18 cellular contexts compared by ENCODE assay signal in the genomic region with DNA sequence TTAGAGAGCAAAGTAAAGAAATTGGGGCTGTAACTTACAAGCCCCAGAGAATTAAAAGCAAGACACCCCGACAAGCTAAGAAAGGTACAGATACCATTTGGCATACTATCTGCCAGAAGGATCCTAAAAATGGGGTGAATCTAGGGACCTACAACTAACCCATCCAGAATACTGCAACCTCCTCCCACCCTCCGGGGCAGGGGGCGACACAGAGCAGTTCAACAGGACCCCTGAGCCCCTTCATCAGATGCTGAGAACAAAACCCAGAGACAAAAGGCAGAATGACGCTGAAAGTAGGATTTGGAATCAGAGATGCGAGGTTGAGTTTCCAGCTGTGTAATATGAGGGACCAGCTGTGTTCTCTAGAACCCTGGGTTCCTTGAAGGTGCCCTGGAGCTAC.
A peak's percentile ranks its signal among the peaks of the same experiment; 100 is the strongest.
DNase-seq lines count a peak whose midpoint lies in the region; ATAC-seq and TF ChIP-seq lines count a peak whose summit lies in the region.
"Had no signal": no experiment of that assay in that cellular context is flagged by ENCODE, and none has a peak within 500 bp of the region (broad histone marks: within the 10 kb centered on the region; RNA-seq: fewer than 3 reads in every experiment).

No MANE protein-coding gene starts in this region.

- no peaks in the 10 kb centered on the region for H3K79me2 ChIP-seq in SK-N-SH (ENCODE audit: insufficient read depth)

- CTCF ChIA-PET in SK-N-SH (lab: Yijun Ruan, JAX) = interaction anchor here (1.1 to 5.9 kb wide), 3 partner anchors 18 to 72 kb away, joined by 3 to 30 read pairs (median 6); partner anchors contain the start of gene EPB41L4B

- POLR2A ChIA-PET in SK-N-SH (lab: Yijun Ruan, JAX) = no interaction called here

- TF ChIP-seq EP300 in SK-N-SH (IDR thresholded peaks at IDR 0.05; ENCODE audit: borderline replicate concordance in 1 of 2, low read depth in 1 of 2, low read length in 1 of 2) = no peak
- TF ChIP-seq EP300 in transverse colon (IDR thresholded peaks at IDR 0.05; ENCODE audit: low read depth) = no peak

- no peak for TF ChIP-seq RAD21 in SK-N-SH (IDR thresholded peaks at IDR 0.05; ENCODE audit: low read length)

- H3F3A ChIP-seq in SK-N-SH (replicated peaks; ENCODE audit: insufficient read depth) = no peaks in the 10 kb centered on the region

- H3K36me3 ChIP-seq in SK-N-SH (replicated peaks in 1 of 2; ENCODE audit: control insufficient read depth in 1 of 2, insufficient read depth in 2 of 2, low read length in 1 of 2) (no peaks in the 10 kb centered on the region), transverse colon (peaks cover 0 to 4% (median 0%) of the 10 kb centered on the region in 4 donors)
- H3K36me3 ChIP-seq: neutrophil had no signal

- no peak for TF ChIP-seq CTCF in SK-N-SH (IDR thresholded peaks at IDR 0.05)
- TF ChIP-seq CTCF in VCaP (conservative IDR thresholded peaks at IDR 0.05) = no peak
- no peak for TF ChIP-seq CTCF in transverse colon (IDR thresholded peaks at IDR 0.05)

- H3K4me2 ChIP-seq in SK-N-SH = no peak overlapping the region

- no peak for ATAC-seq in SK-N-SH treated with all-trans-retinoic acid at 6 μM for 48 hours
- no peak for ATAC-seq in GM19035 (IDR thresholded peaks at IDR 0.05; ENCODE audit: unreplicated experiment)
- ATAC-seq: CD8-positive, alpha-beta T cell; esophagus mucosa; right cardiac atrium; stimulated activated naive CD8-positive, alpha-beta T cell treated with anti-CD3 and anti-CD28 coated beads, Interleukin-15, amount 100 ng/mL, for 72 hours had no signal

- H3K9me3 ChIP-seq in SK-N-SH (no peaks in the 10 kb centered on the region), transverse colon (no peaks in the 10 kb centered on the region)
- H3K9me3 ChIP-seq: neutrophil, Peyer's patch had no signal

- no peak for TF ChIP-seq POLR2A in transverse colon (IDR thresholded peaks at IDR 0.05)

- H2AFZ ChIP-seq in SK-N-SH (ENCODE audit: low read depth) = no peak overlapping the region

- no peaks in the 10 kb centered on the region for H4K20me1 ChIP-seq in SK-N-SH (ENCODE audit: insufficient read depth)

- H3K4me1 ChIP-seq in SK-N-SH (ENCODE audit: control insufficient read depth in 1 of 2, insufficient read depth in 2 of 2, low read depth in 1 of 2, low read length in 1 of 2) (peaks cover 0 to 6% of the 10 kb centered on the region in 2 experiments; a peak in 2 of 4 replicates), transverse colon (peaks cover 15 to 38% (median 26%) of the 10 kb centered on the region in 4 donors)

- no peak overlapping the region for H3K27ac ChIP-seq in SK-N-SH (ENCODE audit: low read depth in 2 of 2, low read length in 1 of 2)
- H3K27ac ChIP-seq in VCaP = peak overlapping the region; percentile 98
- H3K27ac ChIP-seq in transverse colon = peak overlapping the region; percentile 76 to 89 (median 84)
- H3K27ac ChIP-seq: neutrophil had no signal

- H3K9me2 ChIP-seq in SK-N-SH = no peaks in the 10 kb centered on the region

- DNase-seq in SK-N-SH (peak; percentile 38), islet precursor cell (peak; percentile 38), transverse colon (no peak), ureter (ENCODE audit: low spot score) (no peak), NCI-H774 (lab: John Stamatoyannopoulos, UW) (no peak)
- DNase-seq: activated naive CD4-positive, alpha-beta T cell treated with anti-CD3 and anti-CD28 coated beads, Interleukin-2, amount 50 U/mL, for 16 hours; kidney; NCI-H187 treated with DMSO at 0.1 percent for 48 hours; NCI-H446 treated with DMSO at 0.1 percent for 48 hours; Peyer's patch; right cardiac atrium; stimulated activated naive CD8-positive, alpha-beta T cell treated with anti-CD3 and anti-CD28 coated beads, Interleukin-15, amount 100 ng/mL, for 72 hours had no signal

- intact Hi-C loops in transverse colon (cut with DNase I; ENCODE audit: low total_unique reads) = no loop called here

- H3K27me3 ChIP-seq in SK-N-SH (ENCODE audit: insufficient read depth) = no peaks in the 10 kb centered on the region
- H3K27me3 ChIP-seq in transverse colon = no peaks in the 10 kb centered on the region
- H3K27me3 ChIP-seq: Peyer's patch had no signal

- in situ Hi-C loops in transverse colon (cut with MboI; ENCODE audit: low pct_ligation_motif_present in 1 of 4, low pct_unique_long_range_greater_than_20kb in 1 of 4, low sequenced_read_pairs in 3 of 4) = loop anchor here in 2 of 4 donors (5.0 to 10.0 kb wide), 2 partner anchors 68 to 75 kb away; partner anchors contain the start of gene EPB41L4B (in 1 of the 2)

- H3K4me3 ChIP-seq in SK-N-SH (ENCODE audit: low read depth in 2 of 2, low read length in 1 of 2) = no peak overlapping the region
- no peak overlapping the region for H3K4me3 ChIP-seq in transverse colon
- H3K4me3 ChIP-seq: Peyer's patch had no signal

- 81% methylated on average over 5 of the region's 5 CpGs for WGBS in SK-N-SH (ENCODE audit: low lambda C conversion rate)
- WGBS in transverse colon (ENCODE audit: low coverage in 1 of 2), 2 donors = 87 to 95% methylated on average over 3 to 5 of the region's 5 CpGs

- no peak overlapping the region for H3K9ac ChIP-seq in SK-N-SH

TF ChIP-seq in SK-N-SH, 30 proteins besides CTCF, POLR2A, EP300 and RAD21 (continues in another document):
- no peak for TF ChIP-seq FOXJ3 (CRISPR knock-in tag; IDR thresholded peaks at IDR 0.05)
- no peak for TF ChIP-seq GATA2 (CRISPR knock-in tag; IDR thresholded peaks at IDR 0.05)
- TF ChIP-seq RFX5 (IDR thresholded peaks at IDR 0.05; ENCODE audit: low read length) = no peak
- no peak for TF ChIP-seq TEAD4 (IDR thresholded peaks at IDR 0.05; ENCODE audit: borderline replicate concordance, insufficient read depth)
- no peak for TF ChIP-seq NFIC (IDR thresholded peaks at IDR 0.05; ENCODE audit: borderline replicate concordance)
- no peak for TF ChIP-seq CHD2 (IDR thresholded peaks at IDR 0.05; ENCODE audit: low read length, partially characterized antibody)
- TF ChIP-seq RCOR1 (IDR thresholded peaks at IDR 0.05; ENCODE audit: low read length) = no peak
- TF ChIP-seq MAX (IDR thresholded peaks at IDR 0.05; ENCODE audit: low read depth) = no peak
- TF ChIP-seq ELF1 (IDR thresholded peaks at IDR 0.05) = no peak
- no peak for TF ChIP-seq SMC3 (IDR thresholded peaks at IDR 0.05; ENCODE audit: low read depth, low read length)
- no peak for TF ChIP-seq SIN3A (IDR thresholded peaks at IDR 0.05; ENCODE audit: borderline replicate concordance, low read depth, low read length)

TF ChIP-seq in SK-N-SH treated with all-trans-retinoic acid at 6 μM for 48 hours, 23 proteins besides CTCF, POLR2A, EP300 and RAD21 (continues in another document):
- TF ChIP-seq RARB (CRISPR knock-in tag; IDR thresholded peaks at IDR 0.05) = no peak
- TF ChIP-seq SNAI2 (CRISPR knock-in tag; IDR thresholded peaks at IDR 0.05) = no peak
- no peak for TF ChIP-seq PPARA (CRISPR knock-in tag; IDR thresholded peaks at IDR 0.05; ENCODE audit: borderline replicate concordance)
- no peak for TF ChIP-seq ZNF565 (CRISPR knock-in tag; conservative IDR thresholded peaks at IDR 0.05; ENCODE audit: low read depth)
- TF ChIP-seq, protein P1, sequence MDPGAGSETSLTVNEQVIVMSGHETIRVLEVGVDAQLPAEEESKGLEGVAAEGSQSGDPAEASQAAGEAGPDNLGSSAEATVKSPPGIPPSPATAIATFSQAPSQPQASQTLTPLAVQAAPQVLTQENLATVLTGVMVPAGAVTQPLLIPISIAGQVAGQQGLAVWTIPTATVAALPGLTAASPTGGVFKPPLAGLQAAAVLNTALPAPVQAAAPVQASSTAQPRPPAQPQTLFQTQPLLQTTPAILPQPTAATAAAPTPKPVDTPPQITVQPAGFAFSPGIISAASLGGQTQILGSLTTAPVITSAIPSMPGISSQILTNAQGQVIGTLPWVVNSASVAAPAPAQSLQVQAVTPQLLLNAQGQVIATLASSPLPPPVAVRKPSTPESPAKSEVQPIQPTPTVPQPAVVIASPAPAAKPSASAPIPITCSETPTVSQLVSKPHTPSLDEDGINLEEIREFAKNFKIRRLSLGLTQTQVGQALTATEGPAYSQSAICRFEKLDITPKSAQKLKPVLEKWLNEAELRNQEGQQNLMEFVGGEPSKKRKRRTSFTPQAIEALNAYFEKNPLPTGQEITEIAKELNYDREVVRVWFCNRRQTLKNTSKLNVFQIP (CRISPR knock-in tag; IDR thresholded peaks at IDR 0.05; ENCODE audit: borderline replicate concordance, low read depth) = no peak
- no peak for TF ChIP-seq TSHZ2 (CRISPR knock-in tag; IDR thresholded peaks at IDR 0.05)
- TF ChIP-seq TCF4 (CRISPR knock-in tag; IDR thresholded peaks at IDR 0.05; ENCODE audit: borderline replicate concordance) = no peak
- no peak for TF ChIP-seq TOX (CRISPR knock-in tag; IDR thresholded peaks at IDR 0.05; ENCODE audit: borderline replicate concordance)

Comparison
In these comparisons a context has a peak if more than half of its experiments do, and no peak if none do; other contexts are left out.
1. DNase-seq: peak in SK-N-SH (single experiment) and islet precursor cell (single experiment); none in transverse colon (single experiment), ureter (single experiment) and NCI-H774 (single experiment).
2. H3K27ac ChIP-seq: peak in VCaP (single experiment) and transverse colon (4 of 4); none in SK-N-SH (0 of 2).